ENCODE assay signal across 23 cellular contexts in the genomic region with DNA sequence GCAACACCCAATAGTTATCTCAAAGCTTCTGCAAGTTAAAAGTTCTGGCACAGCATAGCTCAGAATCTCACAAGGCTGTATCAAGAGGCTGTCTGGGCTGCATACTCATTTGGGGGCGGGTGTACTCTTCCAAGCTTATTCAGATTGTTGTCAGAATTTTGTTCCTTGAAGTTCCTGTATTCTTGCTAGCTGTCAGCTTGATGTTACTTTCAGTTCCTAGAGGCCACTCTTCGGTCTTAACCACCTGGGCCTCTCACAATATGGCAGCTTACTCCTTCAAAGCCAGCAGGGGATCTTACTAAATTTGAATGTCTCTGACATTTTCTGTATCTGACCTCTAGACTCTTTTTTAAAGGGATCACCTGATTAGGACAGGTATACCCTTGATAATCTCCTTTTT. TPM values are rescaled to one million over a fixed set of nuclear protein-coding genes. Genes with fewer than 3 reads are reported as not detected.
A peak's percentile ranks its signal among the peaks of the same experiment; 100 is the strongest.
DNase-seq lines count a peak whose midpoint lies in the region; ATAC-seq and TF ChIP-seq lines count a peak whose summit lies in the region.
"Had no signal": no experiment of that assay in that cellular context is flagged by ENCODE, and none has a peak within 500 bp of the region (broad histone marks: within the 10 kb centered on the region; RNA-seq: fewer than 3 reads in every experiment).

No MANE protein-coding gene starts in this region.

- CTCF ChIA-PET in HEK293T (lab: Yijun Ruan, JAX): no interaction called here
- CTCF ChIA-PET in activated CD8-positive, alpha-beta T cell treated with anti-CD3 and anti-CD28 coated beads for 36 hours (lab: Charles Lee): interaction anchor here (1.6 kb wide), 1 partner anchor 14 kb away, joined by 3 read pairs; no protein-coding TSS in a partner anchor

- peak overlapping the region; percentile 22 for H2AFZ ChIP-seq in KMS-11 (ENCODE audit: low read depth)

- TF ChIP-seq CTCF in KMS-11 (conservative IDR thresholded peaks at IDR 0.05; ENCODE audit: low read depth, low read length) (no peak), suprapubic skin (IDR thresholded peaks at IDR 0.05) (no peak)
- TF ChIP-seq CTCF in activated CD8-positive, alpha-beta T cell treated with anti-CD3 and anti-CD28 coated beads for 36 hours (IDR thresholded peaks at IDR 0.05): no peak

- H3K36me3 ChIP-seq in KMS-11 (ENCODE audit: insufficient read depth) (no peaks in the 10 kb centered on the region), suprapubic skin (no peaks in the 10 kb centered on the region)
- H3K36me3 ChIP-seq: brain microvascular endothelial cell, tibial artery had no signal

- H3K27ac Mint-ChIP-seq in activated CD8-positive, alpha-beta T cell treated with anti-CD3 and anti-CD28 coated beads for 36 hours: no peak overlapping the region
- H3K27ac Mint-ChIP-seq: activated CD4-positive, alpha-beta memory T cell treated with anti-CD3 and anti-CD28 coated beads for 36 hours; activated naive CD8-positive, alpha-beta T cell treated with anti-CD3 and anti-CD28 coated beads, Interleukin-2, amount 10 ng/mL, durations not matched to agents 7 days and 5 days; activated T-cell treated with anti-CD3 and anti-CD28 coated beads, Interleukin-2, amount 50 U/mL, for 72 hours; B cell; natural killer cell treated with Interleukin-12 subunit alpha and Interleukin-12 subunit beta and Interleukin-15 and Interleukin-18, amount 100 ng/mL, for 72 hours; stimulated activated memory B cell treated with anti-CD40 and anti-IgM and Interleukin-4, amounts not matched to agents 10 μg/mL and 1 μg/mL and 100 μg/mL, for 72 hours had no signal

- peak; percentile 57 for ATAC-seq in GM18909 (IDR thresholded peaks at IDR 0.05; ENCODE audit: poor library complexity, unreplicated experiment)
- peak; percentile 70 for ATAC-seq in GM21717 (IDR thresholded peaks at IDR 0.05; ENCODE audit: unreplicated experiment)
- ATAC-seq in activated CD8-positive, alpha-beta T cell treated with anti-CD3 and anti-CD28 coated beads for 36 hours: no peak
- ATAC-seq: activated T-cell treated with anti-CD3 and anti-CD28 coated beads, Interleukin-2, amount 50 U/mL, for 72 hours; natural killer cell treated with Interleukin-12 subunit alpha and Interleukin-12 subunit beta and Interleukin-15 and Interleukin-18, amount 100 ng/mL, for 72 hours; stimulated activated memory B cell treated with anti-CD40 and anti-IgM and Interleukin-4, amounts not matched to agents 10 μg/mL and 1 μg/mL and 100 μg/mL, for 72 hours had no signal

- H3K27ac ChIP-seq in KMS-11 (no peak overlapping the region), suprapubic skin (no peak overlapping the region)
- H3K27ac ChIP-seq: brain microvascular endothelial cell, tibial artery had no signal

- no peaks in the 10 kb centered on the region for H3K9me3 ChIP-seq in suprapubic skin
- H3K9me3 ChIP-seq: tibial artery had no signal

- no peak overlapping the region for H3K4me3 Mint-ChIP-seq in activated CD8-positive, alpha-beta T cell treated with anti-CD3 and anti-CD28 coated beads for 36 hours
- H3K4me3 Mint-ChIP-seq: activated CD4-positive, alpha-beta memory T cell treated with anti-CD3 and anti-CD28 coated beads for 36 hours; activated naive CD8-positive, alpha-beta T cell treated with anti-CD3 and anti-CD28 coated beads, Interleukin-2, amount 10 ng/mL, durations not matched to agents 7 days and 5 days; activated T-cell treated with anti-CD3 and anti-CD28 coated beads, Interleukin-2, amount 50 U/mL, for 72 hours; B cell; natural killer cell treated with Interleukin-12 subunit alpha and Interleukin-12 subunit beta and Interleukin-15 and Interleukin-18, amount 100 ng/mL, for 72 hours; stimulated activated memory B cell treated with anti-CD40 and anti-IgM and Interleukin-4, amounts not matched to agents 10 μg/mL and 1 μg/mL and 100 μg/mL, for 72 hours had no signal

- H3K27me3 ChIP-seq in KMS-11 (ENCODE audit: insufficient read depth, low read depth) (no peaks in the 10 kb centered on the region), suprapubic skin (no peaks in the 10 kb centered on the region)
- H3K27me3 ChIP-seq: brain microvascular endothelial cell, tibial artery had no signal

- WGBS in suprapubic skin: 64% methylated on average over 2 of the region's 2 CpGs

- H3K9ac ChIP-seq in KMS-11: no peak overlapping the region

- POLR2A ChIA-PET in HEK293T (lab: Yijun Ruan, JAX): no interaction called here
- POLR2A ChIA-PET in activated CD8-positive, alpha-beta T cell treated with anti-CD3 and anti-CD28 coated beads for 36 hours (lab: Charles Lee): no interaction called here

- H3K4me2 ChIP-seq in KMS-11: no peak overlapping the region

- DNase-seq in erythroblast (lab: John Stamatoyannopoulos, UW) (peak; percentile 40 to 49), suprapubic skin (ENCODE audit: low spot score in 2 of 2) (no peak), HEK293T (ENCODE audit: extremely low spot score) (no peak), NCI-H2227 treated with DMSO at 0.1 percent for 48 hours (lab: John Stamatoyannopoulos, UW) (no peak)
- no peak for DNase-seq in activated CD8-positive, alpha-beta T cell treated with anti-CD3 and anti-CD28 coated beads for 36 hours
- DNase-seq: activated CD4-positive, alpha-beta memory T cell treated with anti-CD3 and anti-CD28 coated beads for 36 hours; activated naive CD8-positive, alpha-beta T cell treated with anti-CD3 and anti-CD28 coated beads, Interleukin-2, amount 10 ng/mL, durations not matched to agents 7 days and 5 days; activated T-cell treated with anti-CD3 and anti-CD28 coated beads, Interleukin-2, amount 50 U/mL, for 72 hours; brain microvascular endothelial cell; glutamatergic neuron; Kasumi-1; mesenchymal stem cell; NCI-H1930; NCI-H524 treated with DMSO at 0.1 percent for 48 hours; tibial artery had no signal

- no peaks in the 10 kb centered on the region for H3K36me3 Mint-ChIP-seq in activated CD8-positive, alpha-beta T cell treated with anti-CD3 and anti-CD28 coated beads for 36 hours (ENCODE audit: low read depth)
- H3K36me3 Mint-ChIP-seq: activated CD4-positive, alpha-beta memory T cell treated with anti-CD3 and anti-CD28 coated beads for 36 hours; activated naive CD8-positive, alpha-beta T cell treated with anti-CD3 and anti-CD28 coated beads, Interleukin-2, amount 10 ng/mL, durations not matched to agents 7 days and 5 days; natural killer cell treated with Interleukin-12 subunit alpha and Interleukin-12 subunit beta and Interleukin-15 and Interleukin-18, amount 100 ng/mL, for 72 hours; stimulated activated memory B cell treated with anti-CD40 and anti-IgM and Interleukin-4, amounts not matched to agents 10 μg/mL and 1 μg/mL and 100 μg/mL, for 72 hours had no signal

- H3K4me3 ChIP-seq in KMS-11 (IDR thresholded peaks at IDR 0.05; ENCODE audit: insufficient read depth, low read depth, low read length): no peak overlapping the region
- H3K4me3 ChIP-seq in suprapubic skin: no peak overlapping the region
- H3K4me3 ChIP-seq: tibial artery had no signal

- H3K4me1 Mint-ChIP-seq in activated CD8-positive, alpha-beta T cell treated with anti-CD3 and anti-CD28 coated beads for 36 hours (ENCODE audit: low read depth): no peaks in the 10 kb centered on the region
- H3K4me1 Mint-ChIP-seq: activated naive CD8-positive, alpha-beta T cell treated with anti-CD3 and anti-CD28 coated beads, Interleukin-2, amount 10 ng/mL, durations not matched to agents 7 days and 5 days; B cell; stimulated activated memory B cell treated with anti-CD40 and anti-IgM and Interleukin-4, amounts not matched to agents 10 μg/mL and 1 μg/mL and 100 μg/mL, for 72 hours had no signal

- no peaks in the 10 kb centered on the region for H3K79me2 ChIP-seq in KMS-11 (ENCODE audit: insufficient read depth, low read depth)

- no peaks in the 10 kb centered on the region for H3K27me3 Mint-ChIP-seq in activated CD8-positive, alpha-beta T cell treated with anti-CD3 and anti-CD28 coated beads for 36 hours
- H3K27me3 Mint-ChIP-seq: activated CD4-positive, alpha-beta memory T cell treated with anti-CD3 and anti-CD28 coated beads for 36 hours; B cell; natural killer cell treated with Interleukin-12 subunit alpha and Interleukin-12 subunit beta and Interleukin-15 and Interleukin-18, amount 100 ng/mL, for 72 hours; stimulated activated memory B cell treated with anti-CD40 and anti-IgM and Interleukin-4, amounts not matched to agents 10 μg/mL and 1 μg/mL and 100 μg/mL, for 72 hours had no signal

- TF ChIP-seq POLR2A in erythroblast (IDR thresholded peaks at IDR 0.05; ENCODE audit: low read length) (no peak), suprapubic skin (IDR thresholded peaks at IDR 0.05) (no peak)

- H3K9me3 Mint-ChIP-seq in activated CD8-positive, alpha-beta T cell treated with anti-CD3 and anti-CD28 coated beads for 36 hours: no peaks in the 10 kb centered on the region
- H3K9me3 Mint-ChIP-seq: activated CD4-positive, alpha-beta memory T cell treated with anti-CD3 and anti-CD28 coated beads for 36 hours; activated naive CD8-positive, alpha-beta T cell treated with anti-CD3 and anti-CD28 coated beads, Interleukin-2, amount 10 ng/mL, durations not matched to agents 7 days and 5 days; activated T-cell treated with anti-CD3 and anti-CD28 coated beads, Interleukin-2, amount 50 U/mL, for 72 hours; natural killer cell treated with Interleukin-12 subunit alpha and Interleukin-12 subunit beta and Interleukin-15 and Interleukin-18, amount 100 ng/mL, for 72 hours; stimulated activated memory B cell treated with anti-CD40 and anti-IgM and Interleukin-4, amounts not matched to agents 10 μg/mL and 1 μg/mL and 100 μg/mL, for 72 hours had no signal

- TF ChIP-seq EP300 in suprapubic skin (IDR thresholded peaks at IDR 0.05): no peak

- H4K20me1 ChIP-seq in KMS-11 (ENCODE audit: insufficient read depth): no peaks in the 10 kb centered on the region

- intact Hi-C loops in activated CD8-positive, alpha-beta T cell treated with anti-CD3 and anti-CD28 coated beads for 36 hours (cut with micrococcal nuclease): no loop called here

- H3K4me1 ChIP-seq in KMS-11 (ENCODE audit: low read depth, poor library complexity, severe bottlenecking) (peaks cover 6% of the 10 kb centered on the region), suprapubic skin (no peaks in the 10 kb centered on the region)
- H3K4me1 ChIP-seq: tibial artery had no signal

TF ChIP-seq in HEK293T, 16 proteins besides CTCF, POLR2A, EP300 and RAD21 (continues in another document):
- TF ChIP-seq, protein P1, sequence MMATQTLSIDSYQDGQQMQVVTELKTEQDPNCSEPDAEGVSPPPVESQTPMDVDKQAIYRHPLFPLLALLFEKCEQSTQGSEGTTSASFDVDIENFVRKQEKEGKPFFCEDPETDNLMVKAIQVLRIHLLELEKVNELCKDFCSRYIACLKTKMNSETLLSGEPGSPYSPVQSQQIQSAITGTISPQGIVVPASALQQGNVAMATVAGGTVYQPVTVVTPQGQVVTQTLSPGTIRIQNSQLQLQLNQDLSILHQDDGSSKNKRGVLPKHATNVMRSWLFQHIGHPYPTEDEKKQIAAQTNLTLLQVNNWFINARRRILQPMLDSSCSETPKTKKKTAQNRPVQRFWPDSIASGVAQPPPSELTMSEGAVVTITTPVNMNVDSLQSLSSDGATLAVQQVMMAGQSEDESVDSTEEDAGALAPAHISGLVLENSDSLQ (IDR thresholded peaks at IDR 0.05): no peak
- TF ChIP-seq ZNF384 (IDR thresholded peaks at IDR 0.05) (no peak), SP1 (IDR thresholded peaks at IDR 0.05) (no peak), NFRKB (IDR thresholded peaks at IDR 0.05) (no peak), HDGF (IDR thresholded peaks at IDR 0.05; ENCODE audit: borderline replicate concordance) (no peak)

RNA-seq across cellular contexts. Expression of a gene that starts 38.9 kb away (rescaled TPM):
- under 1 TPM in 1 of 4 donors, not detected in 3; 0.21 TPM for total RNA-seq in suprapubic skin
- not detected for total RNA-seq in activated CD8-positive, alpha-beta T cell treated with anti-CD3 and anti-CD28 coated beads for 36 hours
- total RNA-seq: activated CD4-positive, alpha-beta memory T cell treated with anti-CD3 and anti-CD28 coated beads for 36 hours; activated naive CD8-positive, alpha-beta T cell treated with anti-CD3 and anti-CD28 coated beads, Interleukin-2, amount 10 ng/mL, durations not matched to agents 7 days and 5 days; activated T-cell treated with anti-CD3 and anti-CD28 coated beads, Interleukin-2, amount 50 U/mL, for 72 hours; B cell; epithelial cell of proximal tubule; natural killer cell treated with Interleukin-12 subunit alpha and Interleukin-12 subunit beta and Interleukin-15 and Interleukin-18, amount 100 ng/mL, for 72 hours; pulmonary artery endothelial cell had no signal

Comparison
In these comparisons a context has a peak if more than half of its experiments do, and no peak if none do; other contexts are left out.
1. DNase-seq: peak in erythroblast (2 of 2); none in suprapubic skin (0 of 2), HEK293T (single experiment), activated CD8-positive, alpha-beta T cell treated with anti-CD3 and anti-CD28 coated beads for 36 hours (single experiment) and NCI-H2227 treated with DMSO at 0.1 percent for 48 hours (single experiment).